In the genomic region with DNA sequence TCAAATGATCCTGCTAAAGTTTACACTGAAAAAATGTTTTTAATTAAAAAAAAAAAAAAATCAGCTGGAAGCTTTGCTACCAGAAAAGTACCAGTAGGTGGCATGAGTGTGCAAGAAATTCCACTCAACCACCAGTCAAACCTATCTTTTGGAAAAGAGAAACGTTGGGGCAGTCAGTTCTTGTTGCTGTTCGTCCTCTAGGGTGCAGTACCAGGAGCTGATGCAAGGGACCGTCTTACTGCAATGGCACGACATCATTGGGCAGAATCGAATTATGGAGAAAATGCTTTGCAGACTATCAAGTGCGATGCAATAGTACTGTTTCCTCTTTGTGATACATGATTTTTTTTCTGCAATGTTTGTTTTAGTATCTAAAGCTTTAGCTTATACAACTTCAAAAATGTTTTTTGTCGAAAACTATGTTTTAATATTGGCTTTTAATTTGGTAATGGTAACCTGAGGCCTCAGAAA, we compare ENCODE assay signal across 8 cellular contexts. TPM values are rescaled to one million over a fixed set of nuclear protein-coding genes. Genes with fewer than 3 reads are reported as not detected.
DNase-seq lines count a peak whose midpoint lies in the region; ATAC-seq and TF ChIP-seq lines count a peak whose summit lies in the region.

No MANE protein-coding gene starts in this region.

- H3K4me1 ChIP-seq in GM23338 (ENCODE audit: insufficient read depth) = no peaks in the 10 kb centered on the region; the same call in none of the 2 replicates
- no peaks in the 10 kb centered on the region for H3K4me1 ChIP-seq in neural progenitor cell
- no peaks in the 10 kb centered on the region for H3K4me1 ChIP-seq in upper lobe of right lung

- no peaks in the 10 kb centered on the region for H3K27me3 ChIP-seq in GM23338 (ENCODE audit: insufficient read depth)
- H3K27me3 ChIP-seq in neural progenitor cell = no peaks in the 10 kb centered on the region
- H3K27me3 ChIP-seq in upper lobe of right lung = no peaks in the 10 kb centered on the region

- H3K9me2 ChIP-seq in GM23338 (ENCODE audit: insufficient read depth) = no peaks in the 10 kb centered on the region

- H3K9me3 Mint-ChIP-seq in GM23338 = no peaks in the 10 kb centered on the region; the same call in 2 of the 3 replicates
- no peaks in the 10 kb centered on the region for H3K9me3 Mint-ChIP-seq in activated T-cell treated with anti-CD3 and anti-CD28 coated beads, Interleukin-2, amount 50 U/mL, for 4 hours
- no peaks in the 10 kb centered on the region for H3K9me3 Mint-ChIP-seq in neural progenitor cell

- H3K4me1 Mint-ChIP-seq in GM23338 = peaks cover 14% of the 10 kb centered on the region; the same call in 2 of the 3 replicates
- H3K4me1 Mint-ChIP-seq in activated T-cell treated with anti-CD3 and anti-CD28 coated beads, Interleukin-2, amount 50 U/mL, for 4 hours (ENCODE audit: low read depth) = no peaks in the 10 kb centered on the region
- no peaks in the 10 kb centered on the region for H3K4me1 Mint-ChIP-seq in neural progenitor cell

- H3K36me3 ChIP-seq in GM23338 (ENCODE audit: insufficient read depth) (no peaks in the 10 kb centered on the region), neural progenitor cell (no peaks in the 10 kb centered on the region), upper lobe of right lung (peaks cover 4% of the 10 kb centered on the region)

- peak; percentile 87 to 91 for TF ChIP-seq CTCF in GM23338 (conservative IDR thresholded peaks at IDR 0.05; ENCODE audit: low read depth in 2 of 2)
- TF ChIP-seq CTCF in fibroblast of mammary gland (conservative IDR thresholded peaks at IDR 0.05; ENCODE audit: control insufficient read depth, insufficient read depth, low read depth, low read length) = peak; percentile 93
- TF ChIP-seq CTCF in neural progenitor cell (IDR thresholded peaks at IDR 0.05) = peak; percentile 92
- TF ChIP-seq CTCF in upper lobe of right lung (IDR thresholded peaks at IDR 0.05) = peak; percentile 89

- no peak overlapping the region for H3K9ac ChIP-seq in neural progenitor cell

- DNase-seq in G401 (ENCODE audit: low spot score) (peak; percentile 83), GM23338 (ENCODE audit: low spot score) (peak; percentile 95), Kasumi-1 (lab: John Stamatoyannopoulos, UW) (peak; percentile 96 to 99), OCI-M2 (lab: John Stamatoyannopoulos, UW; ENCODE audit: unreplicated experiment) (peak; percentile 29), fibroblast of mammary gland (ENCODE audit: low read depth) (peak; percentile 93), neural progenitor cell (ENCODE audit: low spot score) (peak; percentile 89), upper lobe of right lung (no peak)
- DNase-seq in activated T-cell treated with anti-CD3 and anti-CD28 coated beads, Interleukin-2, amount 50 U/mL, for 4 hours = peak; percentile 41

- H2AFZ ChIP-seq in GM23338 (no peak overlapping the region), neural progenitor cell (replicated peaks) (no peak overlapping the region)

- no peaks in the 10 kb centered on the region for H3K79me2 ChIP-seq in GM23338 (replicated peaks; ENCODE audit: insufficient read depth)
- no peaks in the 10 kb centered on the region for H3K79me2 ChIP-seq in neural progenitor cell (ENCODE audit: low read depth)

- no peaks in the 10 kb centered on the region for H3K9me3 ChIP-seq in neural progenitor cell (ENCODE audit: low read depth)
- no peaks in the 10 kb centered on the region for H3K9me3 ChIP-seq in upper lobe of right lung

- no peak overlapping the region for H3K4me3 ChIP-seq in GM23338
- no peak overlapping the region for H3K4me3 ChIP-seq in fibroblast of mammary gland (ENCODE audit: control insufficient read depth, low read depth, low read length)
- H3K4me3 ChIP-seq in neural progenitor cell = no peak overlapping the region
- H3K4me3 ChIP-seq in upper lobe of right lung = no peak overlapping the region

- H3K27me3 Mint-ChIP-seq in GM23338 (ENCODE audit: insufficient read depth, low read depth, poor library complexity) (peaks cover 3% of the 10 kb centered on the region), neural progenitor cell (ENCODE audit: insufficient read depth, low read depth) (no peaks in the 10 kb centered on the region)
- no peaks in the 10 kb centered on the region for H3K27me3 Mint-ChIP-seq in activated T-cell treated with anti-CD3 and anti-CD28 coated beads, Interleukin-2, amount 50 U/mL, for 4 hours (ENCODE audit: low read depth)

- no peaks in the 10 kb centered on the region for H4K20me1 ChIP-seq in GM23338 (replicated peaks; ENCODE audit: insufficient read depth)
- H4K20me1 ChIP-seq in neural progenitor cell (ENCODE audit: low read depth) = no peaks in the 10 kb centered on the region

- in situ Hi-C loops in G401 (cut with HindIII; ENCODE audit: low sequenced_read_pairs) = no loop called here

- intact Hi-C loops in upper lobe of right lung (cut with DNase I) = loop anchor here (10.0 kb wide), 1 partner anchor 540 kb away; no protein-coding TSS in a partner anchor

- H3K27ac Mint-ChIP-seq in GM23338 (no peak overlapping the region), neural progenitor cell (no peak overlapping the region)

- no peak overlapping the region for H3K4me2 ChIP-seq in GM23338
- H3K4me2 ChIP-seq in neural progenitor cell = no peak overlapping the region

- H3K36me3 Mint-ChIP-seq in GM23338 (ENCODE audit: low read depth) (peaks cover 3% of the 10 kb centered on the region; the same call in 2 of the 3 replicates), neural progenitor cell (no peaks in the 10 kb centered on the region)
- peaks cover 15% of the 10 kb centered on the region for H3K36me3 Mint-ChIP-seq in activated T-cell treated with anti-CD3 and anti-CD28 coated beads, Interleukin-2, amount 50 U/mL, for 4 hours (ENCODE audit: insufficient read depth)

- H3K4me3 Mint-ChIP-seq in GM23338 (no peak overlapping the region), neural progenitor cell (no peak overlapping the region)
- no peak overlapping the region for H3K4me3 Mint-ChIP-seq in activated T-cell treated with anti-CD3 and anti-CD28 coated beads, Interleukin-2, amount 50 U/mL, for 4 hours

- H3K27ac ChIP-seq in GM23338 (ENCODE audit: low read depth) (no peak overlapping the region), neural progenitor cell (no peak overlapping the region), upper lobe of right lung (no peak overlapping the region)

- peak; percentile 99 for ATAC-seq in GM23338
- peak; percentile 99 for ATAC-seq in activated T-cell treated with anti-CD3 and anti-CD28 coated beads, Interleukin-2, amount 50 U/mL, for 4 hours
- ATAC-seq in upper lobe of right lung = peak; percentile 98

- no peaks in the 10 kb centered on the region for H3F3A ChIP-seq in GM23338 (replicated peaks; ENCODE audit: low read depth)
- H3F3A ChIP-seq in neural progenitor cell (ENCODE audit: low read depth) = peaks cover 3% of the 10 kb centered on the region

TF ChIP-seq in GM23338, 12 proteins besides CTCF, POLR2A, EP300 and RAD21 (continues in another document):
- TF ChIP-seq CREB1 (CRISPR knock-in tag; IDR thresholded peaks at IDR 0.05; ENCODE audit: low read depth) (no peak), ZNF114 (CRISPR knock-in tag; IDR thresholded peaks at IDR 0.05) (no peak)

RNA-seq across cellular contexts. Expression of gene YPEL5, which starts 18.3 kb away (rescaled TPM):
- 37.1 and 43.7 TPM in 2 replicates for total RNA-seq in G401 (2014; rRNA removed; shearing (Covaris generic))
- total RNA-seq in GM23338 (2014; rRNA removed; shearing (Covaris generic)) = 26.6 and 31.1 TPM in 2 replicates
- 20.7 and 24.9 TPM in 2 replicates for polyA plus RNA-seq in GM23338 (2016; fragmentation: Nextera tagmentation; extraction: Ambion mirVana)
- total RNA-seq in activated T-cell treated with anti-CD3 and anti-CD28 coated beads, Interleukin-2, amount 50 U/mL, for 4 hours = 10 to 100 TPM; 13.7 to 20.6 (median 15.4) TPM
- 36.1 and 66.4 TPM in 2 replicates for total RNA-seq in neural progenitor cell (ENCODE audit: low replicate concordance)
- 101 TPM for total RNA-seq in upper lobe of right lung
